Comparison of ENCODE assay signal across 13 cellular contexts in the genomic region with DNA sequence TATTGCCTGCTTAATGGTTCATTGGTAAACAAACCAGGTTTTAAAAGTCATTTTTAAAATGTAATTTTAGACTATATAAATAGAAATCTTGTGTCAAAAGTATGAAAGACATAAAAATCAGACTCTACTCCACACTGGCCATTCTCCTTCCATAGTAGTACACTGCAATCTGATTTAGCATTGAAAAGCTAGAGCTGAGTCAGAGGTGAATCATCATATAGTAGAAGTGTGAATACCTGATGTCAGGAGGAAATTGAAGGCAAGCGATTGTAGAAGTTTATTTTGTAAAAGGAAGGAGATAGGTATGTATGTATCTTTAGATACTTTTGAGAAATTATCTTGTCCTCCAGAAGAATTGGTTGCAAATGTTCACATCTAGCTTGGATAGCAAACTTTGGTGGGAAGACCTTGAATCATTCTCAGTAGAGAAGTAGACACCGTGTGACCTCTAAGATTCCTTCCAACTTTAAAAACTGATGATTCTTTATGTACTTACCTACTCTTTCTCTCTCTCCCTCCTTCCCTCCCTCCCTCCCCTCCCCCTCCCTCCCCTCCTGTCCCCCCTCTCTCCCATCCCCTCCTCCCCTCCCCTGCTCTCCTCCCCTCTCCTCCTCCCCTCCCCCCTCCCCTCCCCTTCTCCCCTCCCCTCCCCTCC.
DNase-seq lines count a peak whose midpoint lies in the region; ATAC-seq, FAIRE-seq and TF ChIP-seq lines count a peak whose summit lies in the region.
"Had no signal": no experiment of that assay in that cellular context is flagged by ENCODE, and none has a peak within 500 bp of the region (broad histone marks: within the 10 kb centered on the region; RNA-seq: fewer than 3 reads in every experiment).

No MANE protein-coding gene starts in this region.

- CTCF ChIA-PET in CD8-positive, alpha-beta memory T cell (lab: Charles Lee) = no interaction called here

- peaks cover 63% of the 10 kb centered on the region for H3K36me3 Mint-ChIP-seq in activated naive CD8-positive, alpha-beta T cell treated with anti-CD3 and anti-CD28 coated beads, Interleukin-2, amount 50 U/mL, for 24 hours (ENCODE audit: low read depth)
- H3K36me3 Mint-ChIP-seq in activated naive CD8-positive, alpha-beta T cell treated with anti-CD3 and anti-CD28 coated beads for 36 hours = peaks cover 26% of the 10 kb centered on the region
- H3K36me3 Mint-ChIP-seq in CD8-positive, alpha-beta memory T cell = peaks cover 10 to 79% (median 27%) of the 10 kb centered on the region in 3 donors

- peaks cover 7% of the 10 kb centered on the region for H3K4me1 Mint-ChIP-seq in activated naive CD8-positive, alpha-beta T cell treated with anti-CD3 and anti-CD28 coated beads, Interleukin-2, amount 50 U/mL, for 24 hours
- H3K4me1 Mint-ChIP-seq in activated naive CD8-positive, alpha-beta T cell treated with anti-CD3 and anti-CD28 coated beads for 36 hours = peaks cover 3% of the 10 kb centered on the region
- H3K4me1 Mint-ChIP-seq in CD8-positive, alpha-beta memory T cell = peaks cover 17 to 29% (median 27%) of the 10 kb centered on the region in 3 donors

- no peak overlapping the region for H3K27ac Mint-ChIP-seq in activated naive CD8-positive, alpha-beta T cell treated with anti-CD3 and anti-CD28 coated beads, Interleukin-2, amount 50 U/mL, for 24 hours
- no peak overlapping the region for H3K27ac Mint-ChIP-seq in activated naive CD8-positive, alpha-beta T cell treated with anti-CD3 and anti-CD28 coated beads for 36 hours
- no peak overlapping the region for H3K27ac Mint-ChIP-seq in CD8-positive, alpha-beta memory T cell

- H3K4me1 ChIP-seq in CD8-positive, alpha-beta memory T cell (ENCODE audit: insufficient read depth, low read length) = peaks cover 5% of the 10 kb centered on the region
- H3K4me1 ChIP-seq: suprapubic skin had no signal

- no peak overlapping the region for H3K4me3 Mint-ChIP-seq in activated naive CD8-positive, alpha-beta T cell treated with anti-CD3 and anti-CD28 coated beads, Interleukin-2, amount 50 U/mL, for 24 hours
- no peak overlapping the region for H3K4me3 Mint-ChIP-seq in activated naive CD8-positive, alpha-beta T cell treated with anti-CD3 and anti-CD28 coated beads for 36 hours
- no peak overlapping the region for H3K4me3 Mint-ChIP-seq in CD8-positive, alpha-beta memory T cell

- peaks cover 22% of the 10 kb centered on the region for H3K36me3 ChIP-seq in CD8-positive, alpha-beta memory T cell (ENCODE audit: insufficient read depth, low read length)

- DNase-seq in activated naive CD8-positive, alpha-beta T cell treated with anti-CD3 and anti-CD28 coated beads, Interleukin-2, amount 50 U/mL, for 24 hours = no peak
- no peak for DNase-seq in activated naive CD8-positive, alpha-beta T cell treated with anti-CD3 and anti-CD28 coated beads for 36 hours
- DNase-seq in fibroblast of the aortic adventitia (ENCODE audit: low read depth) = peak; percentile 50
- peak; percentile 57 for DNase-seq in urothelium cell line (ENCODE audit: low spot score)
- no peak for DNase-seq in CD8-positive, alpha-beta memory T cell
- DNase-seq: H7, head of caudate nucleus, NCI-H526 had no signal

- no peak overlapping the region for H3K27ac ChIP-seq in CD8-positive, alpha-beta memory T cell (ENCODE audit: low read depth, low read length)
- H3K27ac ChIP-seq: BLaER1 treated with 17β-estradiol and CSF1 and Interleukin-3, amounts not matched to agents 10 nM and 100 nM; suprapubic skin had no signal

- POLR2A ChIA-PET in CD8-positive, alpha-beta memory T cell (lab: Charles Lee) = interaction anchor here (0.9 kb wide), 1 partner anchor 88 kb away, joined by 3 read pairs; the partner anchor contains the start of gene BTAF1

- no peaks in the 10 kb centered on the region for H3K27me3 Mint-ChIP-seq in activated naive CD8-positive, alpha-beta T cell treated with anti-CD3 and anti-CD28 coated beads, Interleukin-2, amount 50 U/mL, for 24 hours
- no peaks in the 10 kb centered on the region for H3K27me3 Mint-ChIP-seq in activated naive CD8-positive, alpha-beta T cell treated with anti-CD3 and anti-CD28 coated beads for 36 hours
- H3K27me3 Mint-ChIP-seq in CD8-positive, alpha-beta memory T cell = no peaks in the 10 kb centered on the region

- no peak for FAIRE-seq in urothelium cell line (lab: Jason Lieb, UNC)

- no peaks in the 10 kb centered on the region for H3K9me3 Mint-ChIP-seq in activated naive CD8-positive, alpha-beta T cell treated with anti-CD3 and anti-CD28 coated beads, Interleukin-2, amount 50 U/mL, for 24 hours
- no peaks in the 10 kb centered on the region for H3K9me3 Mint-ChIP-seq in activated naive CD8-positive, alpha-beta T cell treated with anti-CD3 and anti-CD28 coated beads for 36 hours
- no peaks in the 10 kb centered on the region for H3K9me3 Mint-ChIP-seq in CD8-positive, alpha-beta memory T cell

- no peak for TF ChIP-seq CTCF in fibroblast of the aortic adventitia (IDR thresholded peaks at IDR 0.05; ENCODE audit: insufficient read depth, low read length)

- peak; percentile 99 for ATAC-seq in activated naive CD8-positive, alpha-beta T cell treated with anti-CD3 and anti-CD28 coated beads, Interleukin-2, amount 50 U/mL, for 24 hours
- ATAC-seq in SK-N-SH treated with all-trans-retinoic acid at 6 μM for 48 hours (peak; percentile 93), HG03159 (IDR thresholded peaks at IDR 0.05; ENCODE audit: unreplicated experiment) (no peak), GM21619 (IDR thresholded peaks at IDR 0.05; ENCODE audit: unreplicated experiment) (no peak)

- H3K9me3 ChIP-seq in CD8-positive, alpha-beta memory T cell (ENCODE audit: low read length) = no peaks in the 10 kb centered on the region
- H3K9me3 ChIP-seq: BLaER1 treated with 17β-estradiol and CSF1 and Interleukin-3, amounts not matched to agents 10 nM and 100 nM; suprapubic skin had no signal

- H3K4me3 ChIP-seq in fibroblast of the aortic adventitia (ENCODE audit: low read depth, low read length) = no peak overlapping the region
- no peak overlapping the region for H3K4me3 ChIP-seq in CD8-positive, alpha-beta memory T cell (ENCODE audit: low read length)
- H3K4me3 ChIP-seq: BLaER1 treated with 17β-estradiol and CSF1 and Interleukin-3, amounts not matched to agents 10 nM and 100 nM; suprapubic skin had no signal

- no peaks in the 10 kb centered on the region for H3K27me3 ChIP-seq in CD8-positive, alpha-beta memory T cell (ENCODE audit: insufficient read depth, low read length, poor library complexity, severe bottlenecking)
- H3K27me3 ChIP-seq: BLaER1 treated with 17β-estradiol and CSF1 and Interleukin-3, amounts not matched to agents 10 nM and 100 nM; suprapubic skin had no signal

TF ChIP-seq in SK-N-SH treated with all-trans-retinoic acid at 6 μM for 48 hours, 23 proteins besides CTCF, POLR2A, EP300 and RAD21 (continues in another document):
- TF ChIP-seq ZNF70 (CRISPR knock-in tag; IDR thresholded peaks at IDR 0.05) (no peak), ARNTL (CRISPR knock-in tag; IDR thresholded peaks at IDR 0.05; ENCODE audit: borderline replicate concordance, low read depth) (no peak), TOX (CRISPR knock-in tag; IDR thresholded peaks at IDR 0.05; ENCODE audit: borderline replicate concordance) (no peak), TCF4 (CRISPR knock-in tag; IDR thresholded peaks at IDR 0.05; ENCODE audit: borderline replicate concordance) (no peak), PPARA (CRISPR knock-in tag; IDR thresholded peaks at IDR 0.05; ENCODE audit: borderline replicate concordance) (no peak), ZNF8 (CRISPR knock-in tag; IDR thresholded peaks at IDR 0.05) (no peak), OSR1 (CRISPR knock-in tag; IDR thresholded peaks at IDR 0.05) (no peak), ISL1 (CRISPR knock-in tag; IDR thresholded peaks at IDR 0.05) (no peak), BACH2 (CRISPR knock-in tag; IDR thresholded peaks at IDR 0.05; ENCODE audit: borderline replicate concordance) (no peak), SNAI2 (CRISPR knock-in tag; IDR thresholded peaks at IDR 0.05) (no peak), CSDC2 (CRISPR knock-in tag; IDR thresholded peaks at IDR 0.05) (no peak), ESRRG (CRISPR knock-in tag; IDR thresholded peaks at IDR 0.05) (no peak), ZFP30 (CRISPR knock-in tag; IDR thresholded peaks at IDR 0.05) (no peak), PATZ1 (CRISPR knock-in tag; IDR thresholded peaks at IDR 0.05; ENCODE audit: borderline replicate concordance) (no peak)
- TF ChIP-seq, protein P1, sequence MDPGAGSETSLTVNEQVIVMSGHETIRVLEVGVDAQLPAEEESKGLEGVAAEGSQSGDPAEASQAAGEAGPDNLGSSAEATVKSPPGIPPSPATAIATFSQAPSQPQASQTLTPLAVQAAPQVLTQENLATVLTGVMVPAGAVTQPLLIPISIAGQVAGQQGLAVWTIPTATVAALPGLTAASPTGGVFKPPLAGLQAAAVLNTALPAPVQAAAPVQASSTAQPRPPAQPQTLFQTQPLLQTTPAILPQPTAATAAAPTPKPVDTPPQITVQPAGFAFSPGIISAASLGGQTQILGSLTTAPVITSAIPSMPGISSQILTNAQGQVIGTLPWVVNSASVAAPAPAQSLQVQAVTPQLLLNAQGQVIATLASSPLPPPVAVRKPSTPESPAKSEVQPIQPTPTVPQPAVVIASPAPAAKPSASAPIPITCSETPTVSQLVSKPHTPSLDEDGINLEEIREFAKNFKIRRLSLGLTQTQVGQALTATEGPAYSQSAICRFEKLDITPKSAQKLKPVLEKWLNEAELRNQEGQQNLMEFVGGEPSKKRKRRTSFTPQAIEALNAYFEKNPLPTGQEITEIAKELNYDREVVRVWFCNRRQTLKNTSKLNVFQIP (CRISPR knock-in tag; IDR thresholded peaks at IDR 0.05; ENCODE audit: borderline replicate concordance, low read depth) = no peak

Comparison
In these comparisons a context has a peak if more than half of its experiments do, and no peak if none do; other contexts are left out.
1. ATAC-seq: peak in activated naive CD8-positive, alpha-beta T cell treated with anti-CD3 and anti-CD28 coated beads, Interleukin-2, amount 50 U/mL, for 24 hours (single experiment) and SK-N-SH treated with all-trans-retinoic acid at 6 μM for 48 hours (single experiment); none in HG03159 (single experiment) and GM21619 (single experiment).
2. DNase-seq: peak in fibroblast of the aortic adventitia (single experiment) and urothelium cell line (single experiment); none in activated naive CD8-positive, alpha-beta T cell treated with anti-CD3 and anti-CD28 coated beads, Interleukin-2, amount 50 U/mL, for 24 hours (single experiment), activated naive CD8-positive, alpha-beta T cell treated with anti-CD3 and anti-CD28 coated beads for 36 hours (single experiment) and CD8-positive, alpha-beta memory T cell (0 of 5).